ENCODE assay signal across 8 cellular contexts in genomic region chr2:73070651-73071451, GRCh38. TPM values are rescaled to one million over a fixed set of nuclear protein-coding genes. Genes with fewer than 3 reads are reported as not detected.
DNase-seq lines count a peak whose midpoint lies in the region; ATAC-seq and TF ChIP-seq lines count a peak whose summit lies in the region.

No MANE protein-coding gene starts in this region.

- DNase-seq in NCI-H69 (lab: John Stamatoyannopoulos, UW) (peak; percentile 93), dermis microvascular lymphatic vessel endothelial cell (ENCODE audit: low read depth in 2 of 2) (peak; percentile 89 to 98), right lobe of liver (peak; percentile 99 to 100 (median 99))
- peak; percentile 88 to 90 for DNase-seq in activated CD4-positive, alpha-beta T cell treated with anti-CD3 and anti-CD28 coated beads, Interleukin-2, amount 50 U/mL, for 4 hours
- peak; percentile 96 for DNase-seq in stimulated activated CD4-positive, alpha-beta T cell treated with anti-CD3 and anti-CD28 coated beads, Interleukin-4, amount 100 ng/mL, for 1 hour

- H3K27me3 ChIP-seq in right lobe of liver, result no peaks in the 10 kb centered on the region

- WGBS in right lobe of liver (ENCODE audit: insufficient coverage, low coverage, low lambda C conversion rate, missing lambda C conversion rate), result 0% methylated on average over 7 of the region's 91 CpGs

- peak; percentile 92 for ATAC-seq in GM19397 (IDR thresholded peaks at IDR 0.05; ENCODE audit: unreplicated experiment)
- peak; percentile 78 for ATAC-seq in HG03558 (IDR thresholded peaks at IDR 0.05; ENCODE audit: extremely low read depth, unreplicated experiment)
- ATAC-seq in right lobe of liver, result peak; percentile 89 to 94 (median 92)

- H3K36me3 ChIP-seq in right lobe of liver, result peaks cover 0 to under 1% (median 0%) of the 10 kb centered on the region in 4 donors

- H3K4me1 ChIP-seq in right lobe of liver, result peaks cover 0 to 37% (median 17%) of the 10 kb centered on the region in 4 donors

- no peaks in the 10 kb centered on the region for H3K9me3 ChIP-seq in right lobe of liver

- TF ChIP-seq POLR2A in right lobe of liver (IDR thresholded peaks at IDR 0.05), result peak; percentile 74

- peak overlapping the region; percentile 98 for H3K27ac ChIP-seq in C4-2B
- peak overlapping the region; percentile 68 to 93 (median 81) for H3K27ac ChIP-seq in right lobe of liver

- TF ChIP-seq CTCF in C4-2B (conservative IDR thresholded peaks at IDR 0.05) (no peak; the same call in 1 of the 2 replicates), right lobe of liver (IDR thresholded peaks at IDR 0.05) (peak in 1 of 4 donors; percentile 22)

- intact Hi-C loops in right lobe of liver (cut with DNase I), result loop anchor here (10.0 kb wide), 1 partner anchor 76 kb away; no protein-coding TSS in a partner anchor

- peak overlapping the region; percentile 78 to 99 (median 90) for H3K4me3 ChIP-seq in right lobe of liver

RNA-seq across cellular contexts. Expression of gene SFXN5, which starts 0.7 kb away (rescaled TPM):
- total RNA-seq in dermis microvascular lymphatic vessel endothelial cell, result 10.1 and 16.7 TPM in 2 replicates
- total RNA-seq in right lobe of liver, result 10 to 100 TPM; 33.1 to 73.4 (median 56.6) TPM

RNA-seq across cellular contexts. Expression of gene RAB11FIP5, which starts 41.9 kb away (rescaled TPM):
- total RNA-seq in dermis microvascular lymphatic vessel endothelial cell, result 41.6 and 73.7 TPM in 2 replicates
- 10 to 100 TPM in 3 of 6 experiments, 1 to 10 TPM in 3; 4.5 to 12.7 (median 9.0) TPM for total RNA-seq in right lobe of liver

Comparison
In these comparisons a context has a peak if more than half of its experiments do, and no peak if none do; other contexts are left out.
1. Peak in every context shown above with its lines: DNase-seq, ATAC-seq, H3K4me3 ChIP-seq and H3K27ac ChIP-seq.